In the genomic region with DNA sequence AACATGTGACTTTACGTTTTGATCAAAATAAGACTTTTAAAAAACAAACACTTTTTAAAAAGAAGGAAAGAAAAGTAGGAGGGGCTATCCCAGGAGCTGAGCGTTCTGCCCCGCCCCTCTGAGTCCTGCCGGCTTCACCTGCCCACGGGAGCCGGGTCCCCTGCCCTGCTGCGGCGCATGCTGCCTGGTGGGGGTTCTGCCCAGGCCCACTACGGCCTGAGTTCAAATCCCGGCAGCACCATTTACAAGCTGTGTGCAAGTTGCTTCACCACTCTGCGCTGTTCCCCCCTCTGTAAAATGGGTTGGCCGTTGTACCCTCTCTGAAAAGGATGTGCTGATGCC, we compare ENCODE assay signal across 8 cellular contexts. TPM values are rescaled to one million over a fixed set of nuclear protein-coding genes. Genes with fewer than 3 reads are reported as not detected.
DNase-seq lines count a peak whose midpoint lies in the region; ATAC-seq and TF ChIP-seq lines count a peak whose summit lies in the region.

No MANE protein-coding gene starts in this region.

- ATAC-seq in right lobe of liver: peak in 2 of 4 donors; percentile 11 to 14

- H3K9me3 ChIP-seq in right lobe of liver (no peaks in the 10 kb centered on the region), thyroid gland (no peaks in the 10 kb centered on the region)

- no peak overlapping the region for H3K27ac Mint-ChIP-seq in T-helper 2 cell treated with Interferon-gamma antibody and Interleukin-4, amounts not matched to agents 5 μg/mL and 100 μg/mL, for 36 hours

- H3K27me3 Mint-ChIP-seq in T-helper 2 cell treated with Interferon-gamma antibody and Interleukin-4, amounts not matched to agents 5 μg/mL and 100 μg/mL, for 36 hours (ENCODE audit: low read depth): peaks cover 25% of the 10 kb centered on the region

- H3K4me1 ChIP-seq in right lobe of liver (peaks cover 0 to 22% (median under 1%) of the 10 kb centered on the region in 4 donors), thyroid gland (peaks cover 25 to 67% of the 10 kb centered on the region in 2 donors)

- H3K4me1 Mint-ChIP-seq in T-helper 2 cell treated with Interferon-gamma antibody and Interleukin-4, amounts not matched to agents 5 μg/mL and 100 μg/mL, for 36 hours (ENCODE audit: low read depth): peaks cover 9% of the 10 kb centered on the region

- no peak for DNase-seq in T-helper 2 cell treated with Interferon-gamma antibody and Interleukin-4, amounts not matched to agents 5 μg/mL and 100 μg/mL, for 36 hours (ENCODE audit: low spot score)
- DNase-seq in T-helper 2 cell: no peak
- DNase-seq in cardiac fibroblast (ENCODE audit: low read depth in 2 of 2): no peak
- no peak for DNase-seq in right lobe of liver
- peak; percentile 62 to 68 for DNase-seq in thyroid gland
- DNase-seq in effector CD4-positive, alpha-beta T cell: no peak
- no peak for DNase-seq in NCI-H2227 (lab: John Stamatoyannopoulos, UW; ENCODE audit: unreplicated experiment)
- no peak for DNase-seq in occipital lobe (lab: John Stamatoyannopoulos, UW)

- peak overlapping the region; percentile 42 to 52 for H3K4me3 ChIP-seq in cardiac fibroblast (replicated peaks in 1 of 2; ENCODE audit: low read depth in 2 of 2, low read length in 2 of 2)
- H3K4me3 ChIP-seq in right lobe of liver: peak overlapping the region; percentile 20 to 54 (median 44)
- peak overlapping the region; percentile 20 to 40 (median 32) for H3K4me3 ChIP-seq in thyroid gland (replicated peaks in 1 of 3)

- no peaks in the 10 kb centered on the region for H3K36me3 Mint-ChIP-seq in T-helper 2 cell treated with Interferon-gamma antibody and Interleukin-4, amounts not matched to agents 5 μg/mL and 100 μg/mL, for 36 hours (ENCODE audit: low read depth)

- peak overlapping the region; percentile 53 for H3K4me3 Mint-ChIP-seq in T-helper 2 cell treated with Interferon-gamma antibody and Interleukin-4, amounts not matched to agents 5 μg/mL and 100 μg/mL, for 36 hours

- 51% methylated on average over 6 of the region's 12 CpGs for WGBS in right lobe of liver (ENCODE audit: insufficient coverage, low coverage, low lambda C conversion rate, missing lambda C conversion rate)
- 17 to 23% methylated on average over 12 of the region's 12 CpGs for WGBS in thyroid gland, 2 donors

- TF ChIP-seq CTCF in cardiac fibroblast (IDR thresholded peaks at IDR 0.05; ENCODE audit: low read depth, low read length): no peak
- no peak for TF ChIP-seq CTCF in right lobe of liver (IDR thresholded peaks at IDR 0.05)
- TF ChIP-seq CTCF in thyroid gland (IDR thresholded peaks at IDR 0.05): no peak

- no peaks in the 10 kb centered on the region for H3K9me3 Mint-ChIP-seq in T-helper 2 cell treated with Interferon-gamma antibody and Interleukin-4, amounts not matched to agents 5 μg/mL and 100 μg/mL, for 36 hours

- intact Hi-C loops in right lobe of liver (cut with DNase I) (no loop called here), thyroid gland (cut with DNase I) (no loop called here)

- peaks cover 0 to 8% (median 0%) of the 10 kb centered on the region in 4 donors for H3K36me3 ChIP-seq in right lobe of liver
- peaks cover 8 to 22% of the 10 kb centered on the region in 2 donors for H3K36me3 ChIP-seq in thyroid gland

- H3K27ac ChIP-seq in right lobe of liver: peak overlapping the region in 2 of 3 donors; percentile 13 to 32
- peak overlapping the region; percentile 85 to 98 (median 94) for H3K27ac ChIP-seq in thyroid gland

- no peak for TF ChIP-seq POLR2A in right lobe of liver (IDR thresholded peaks at IDR 0.05)
- no peak for TF ChIP-seq POLR2A in thyroid gland (IDR thresholded peaks at IDR 0.05)

- no peaks in the 10 kb centered on the region for H3K27me3 ChIP-seq in right lobe of liver
- H3K27me3 ChIP-seq in thyroid gland: no peaks in the 10 kb centered on the region

RNA-seq across cellular contexts. Expression of gene GSN, which starts 31.1 kb away (rescaled TPM):
- total RNA-seq in right lobe of liver (10 to 100 TPM; 23.1 to 96.9 (median 38.8) TPM), thyroid gland (1,000 to 10,000 TPM; 1,151 to 1,624 (median 1,443) TPM), occipital lobe (28.5 TPM)

Comparison
In these comparisons a context has a peak if more than half of its experiments do, and no peak if none do; other contexts are left out.
1. DNase-seq: peak in thyroid gland (2 of 2); none in T-helper 2 cell treated with Interferon-gamma antibody and Interleukin-4, amounts not matched to agents 5 μg/mL and 100 μg/mL, for 36 hours (single experiment), T-helper 2 cell (0 of 5), cardiac fibroblast (0 of 2), right lobe of liver (0 of 3), effector CD4-positive, alpha-beta T cell (single experiment), NCI-H2227 (single experiment) and occipital lobe (single experiment).
2. RNA of gene GSN, which starts 31.1 kb away (total RNA-seq): 1,151 to 1,624 TPM in thyroid gland; 23.1 to 96.9 TPM in right lobe of liver and 28.5 TPM in occipital lobe (single experiment); every median in the first group is over 10 times any median in the second.
3. Peak in every context shown above with its lines, with median percentiles within 50 percentile points of each other: H3K4me3 ChIP-seq.